12 cellular contexts compared by ENCODE assay signal in the genomic region with DNA sequence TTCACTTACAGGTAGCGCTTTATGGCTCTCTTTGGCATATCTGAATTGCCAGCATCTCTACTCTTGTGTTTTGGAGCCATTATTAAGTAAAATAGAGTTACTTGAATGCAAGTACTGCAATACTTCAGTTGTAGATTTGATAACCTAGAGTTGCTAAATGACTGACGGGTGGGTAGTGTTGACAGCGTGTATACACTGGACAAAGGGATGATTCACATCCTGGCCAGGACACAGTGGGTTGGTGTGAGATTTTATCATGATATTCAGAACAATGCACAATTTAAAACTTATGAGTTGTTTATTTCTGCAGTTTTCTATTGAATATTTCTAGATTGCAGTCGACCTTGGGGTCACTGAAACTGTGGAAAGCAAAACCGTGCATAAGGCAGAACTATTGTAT. TPM values are rescaled to one million over a fixed set of nuclear protein-coding genes. Genes with fewer than 3 reads are reported as not detected.
DNase-seq lines count a peak whose midpoint lies in the region; ATAC-seq and TF ChIP-seq lines count a peak whose summit lies in the region.
"Had no signal": no experiment of that assay in that cellular context is flagged by ENCODE, and none has a peak within 500 bp of the region (broad histone marks: within the 10 kb centered on the region; RNA-seq: fewer than 3 reads in every experiment).

No MANE protein-coding gene starts in this region.

- dilution Hi-C loops in mammary epithelial cell (cut with HindIII; ENCODE audit: low sequenced_read_pairs), result no loop called here

- no peak overlapping the region for H3K4me3 ChIP-seq in Loucy (ENCODE audit: low read length, poor library complexity, severe bottlenecking)
- no peak overlapping the region for H3K4me3 ChIP-seq in mammary epithelial cell (replicated peaks in 1 of 3; ENCODE audit: insufficient read depth in 1 of 3, low read depth in 2 of 3, low read length in 3 of 3)
- H3K4me3 ChIP-seq in tibial artery, result no peak overlapping the region
- H3K4me3 ChIP-seq: hepatocyte had no signal

- intact Hi-C loops in mammary epithelial cell (cut with micrococcal nuclease) (loop anchor here (5.0 kb wide), 1 partner anchor 43 kb away; the partner anchor contains the start of gene NDFIP2), tibial artery (cut with DNase I; ENCODE audit: low total_unique reads) (no loop called here)

- H3K9ac ChIP-seq in Loucy (ENCODE audit: low read depth, low read length, poor library complexity, severe bottlenecking) (peak overlapping the region; percentile 12), mammary epithelial cell (ENCODE audit: insufficient read depth, low read length) (no peak overlapping the region)

- H3K9me3 ChIP-seq in Loucy (ENCODE audit: insufficient read depth, low read depth, low read length) (no peaks in the 10 kb centered on the region), mammary epithelial cell (replicated peaks; ENCODE audit: insufficient read depth, low read length) (no peaks in the 10 kb centered on the region), tibial artery (no peaks in the 10 kb centered on the region)

- H4K20me1 ChIP-seq in Loucy (ENCODE audit: insufficient read depth, low read length, poor library complexity, severe bottlenecking) (no peaks in the 10 kb centered on the region), mammary epithelial cell (ENCODE audit: insufficient read depth, low read length) (no peaks in the 10 kb centered on the region)

- TF ChIP-seq CTCF in Loucy (conservative IDR thresholded peaks at IDR 0.05; ENCODE audit: low read length) (no peak), mammary epithelial cell (conservative IDR thresholded peaks at IDR 0.05 in 1 of 2, IDR thresholded peaks at IDR 0.05 in 1 of 2; ENCODE audit: extremely low read depth in 1 of 2, insufficient read depth in 1 of 2, low read depth in 1 of 2, low read length in 2 of 2) (no peak), tibial artery (IDR thresholded peaks at IDR 0.05) (no peak)

- H3K4me1 ChIP-seq in Loucy (ENCODE audit: insufficient read depth, low read length, poor library complexity, severe bottlenecking), result peaks cover 56% of the 10 kb centered on the region
- peaks cover 27% of the 10 kb centered on the region for H3K4me1 ChIP-seq in mammary epithelial cell (ENCODE audit: insufficient read depth, low read length)
- no peaks in the 10 kb centered on the region for H3K4me1 ChIP-seq in tibial artery

- H3K27ac ChIP-seq in mammary epithelial cell (ENCODE audit: insufficient read depth, low read depth, low read length) (peak overlapping the region; percentile 19), tibial artery (no peak overlapping the region)
- H3K27ac ChIP-seq: 22Rv1, hepatocyte, HL-60 had no signal

- ATAC-seq in HG02798 (IDR thresholded peaks at IDR 0.05; ENCODE audit: poor library complexity, unreplicated experiment), result no peak

- peaks cover 7% of the 10 kb centered on the region; the same call in 1 of the 2 replicates for H3F3A ChIP-seq in Loucy (ENCODE audit: low read depth)

- in situ Hi-C loops in mammary epithelial cell (cut with MboI; ENCODE audit: low sequenced_read_pairs in 2 of 2), result no loop called here

- no peaks in the 10 kb centered on the region for H3K9me2 ChIP-seq in Loucy (replicated peaks; ENCODE audit: low read depth, low read length)

- CTCF ChIA-PET in mammary epithelial cell (lab: Charles Lee; ENCODE audit: low non-redundant PET), result no interaction called here

- BruUV-seq in mammary epithelial cell (replicated peaks; lab: Mats Ljungman, UMichigan), result no TSS peak

- H3K79me2 ChIP-seq in Loucy (ENCODE audit: insufficient read depth, low read length) (no peaks in the 10 kb centered on the region), mammary epithelial cell (ENCODE audit: insufficient read depth, low read length) (peaks cover 63% of the 10 kb centered on the region)

- H3K4me2 ChIP-seq in Loucy (ENCODE audit: low read depth, low read length, poor library complexity, severe bottlenecking), result peak overlapping the region; percentile 6
- peak overlapping the region; percentile 48 for H3K4me2 ChIP-seq in mammary epithelial cell (ENCODE audit: insufficient read depth, low read depth, low read length)
- H3K4me2 ChIP-seq: hepatocyte had no signal

- DNase-seq in DMS53 (lab: John Stamatoyannopoulos, UW), result peak; percentile 2
- no peak for DNase-seq in DMS53 treated with DMSO at 0.1 percent for 48 hours (lab: John Stamatoyannopoulos, UW; ENCODE audit: unreplicated experiment)
- DNase-seq in mammary epithelial cell, result peak; percentile 72
- peak; percentile 50 for DNase-seq in pons (ENCODE audit: low spot score)
- no peak for DNase-seq in NCI-H146 (lab: John Stamatoyannopoulos, UW)
- DNase-seq in tibial artery, result no peak
- DNase-seq: NCI-H2029 had no signal

- WGBS in mammary epithelial cell (ENCODE audit: low coverage, missing lambda C conversion rate), result 25% methylated on average over 5 of the region's 5 CpGs

- H2AFZ ChIP-seq in Loucy (ENCODE audit: low read length) (peak overlapping the region; percentile 55; the same call in 1 of the 2 replicates), mammary epithelial cell (ENCODE audit: low read depth, low read length) (no peak overlapping the region)
- H2AFZ ChIP-seq: hepatocyte had no signal

- H3K36me3 ChIP-seq in Loucy (ENCODE audit: insufficient read depth, low read length) (no peaks in the 10 kb centered on the region), mammary epithelial cell (ENCODE audit: insufficient read depth, low read length) (peaks cover 8% of the 10 kb centered on the region), tibial artery (peaks cover 17 to 23% (median 20%) of the 10 kb centered on the region in 3 donors)

- no peaks in the 10 kb centered on the region for H3K27me3 ChIP-seq in Loucy (ENCODE audit: insufficient read depth, low read length, poor library complexity, severe bottlenecking)
- no peaks in the 10 kb centered on the region for H3K27me3 ChIP-seq in mammary epithelial cell (ENCODE audit: insufficient read depth, low read length)
- H3K27me3 ChIP-seq in tibial artery, result no peaks in the 10 kb centered on the region
- H3K27me3 ChIP-seq: hepatocyte had no signal

RNA-seq across cellular contexts. Expression of gene NDFIP2, which starts 44.5 kb away (rescaled TPM):
- total RNA-seq in mammary epithelial cell, result 100 to 1,000 TPM; 120 TPM
- 55.2 TPM for polyA plus RNA-seq in mammary epithelial cell
- polyA minus RNA-seq in mammary epithelial cell, result 103 TPM

Comparison
In these comparisons a context has a peak if more than half of its experiments do, and no peak if none do; other contexts are left out.
1. DNase-seq: peak in DMS53 (single experiment), mammary epithelial cell (single experiment) and pons (single experiment); none in DMS53 treated with DMSO at 0.1 percent for 48 hours (single experiment), NCI-H146 (single experiment) and tibial artery (0 of 2).